In the genomic region with DNA sequence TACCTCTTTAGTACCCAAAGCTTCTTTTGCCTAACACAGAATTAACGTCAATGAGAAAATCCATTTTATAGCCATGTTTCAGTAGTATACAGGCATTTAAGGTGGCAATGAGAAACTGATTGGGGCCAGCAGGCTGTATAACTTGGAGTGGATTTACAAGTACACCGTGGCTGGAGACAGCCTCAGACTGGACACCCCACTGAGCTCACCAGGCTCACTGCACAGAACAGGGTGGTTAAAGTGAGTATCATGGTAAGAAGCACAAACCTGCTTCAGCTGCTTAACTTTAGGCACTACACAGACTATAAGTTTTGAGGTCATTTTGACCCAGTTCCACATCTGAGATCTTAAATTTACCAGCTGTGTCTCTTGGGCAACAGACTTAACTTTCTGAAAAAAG, we compare ENCODE assay signal across 16 cellular contexts.
"Had no signal": no experiment of that assay in that cellular context is flagged by ENCODE, and none has a peak within 500 bp of the region (broad histone marks: within the 10 kb centered on the region; RNA-seq: fewer than 3 reads in every experiment).

No MANE protein-coding gene starts in this region.

- H3K4me1 Mint-ChIP-seq: nephron had no signal

- H3K9me3 Mint-ChIP-seq: activated naive CD4-positive, alpha-beta T cell treated with anti-CD3 and anti-CD28 coated beads, Interleukin-2, amount 10 ng/mL, durations not matched to agents 7 days and 5 days; activated T-helper 2 cell treated with anti-CD3 and anti-CD28 coated beads, Interferon-gamma antibody, Interleukin-2, Interleukin-4, amounts not matched to agents 10 μg/mL and 5 μg/mL and 100 μg/mL, durations not matched to agents 14 hours and 24 hours and 36 hours; nephron; T-helper 2 cell treated with Interferon-gamma antibody and Interleukin-4, amounts not matched to agents 5 μg/mL and 100 μg/mL, for 36 hours had no signal

- DNase-seq: activated CD4-positive, CD25-positive, alpha-beta regulatory T cell; activated naive CD4-positive, alpha-beta T cell treated with anti-CD3 and anti-CD28 coated beads, Interleukin-2, amount 10 ng/mL, durations not matched to agents 7 days and 5 days; effector CD4-positive, alpha-beta T cell; esophagus squamous epithelium; hippocampal formation; kidney; stimulated activated CD4-positive, alpha-beta T cell treated with anti-CD3 and anti-CD28 coated beads, Interleukin-15, amount 100 ng/mL, for 24 hours; stimulated activated CD4-positive, alpha-beta T cell treated with anti-CD3 and anti-CD28 coated beads, Interleukin-4, amount 100 ng/mL, for 24 hours; stimulated activated naive CD4-positive, alpha-beta T cell treated with Interleukin-2 at 50 U/mL for 16 hours; SW 1271; upper lobe of left lung had no signal

- H3K4me3 Mint-ChIP-seq: activated naive CD4-positive, alpha-beta T cell treated with anti-CD3 and anti-CD28 coated beads, Interleukin-2, amount 10 ng/mL, durations not matched to agents 7 days and 5 days; nephron; T-helper 2 cell treated with Interferon-gamma antibody and Interleukin-4, amounts not matched to agents 5 μg/mL and 100 μg/mL, for 36 hours had no signal

- H3K27ac ChIP-seq: coronary artery, esophagus squamous epithelium, suprapubic skin, upper lobe of left lung had no signal

- H3K27me3 Mint-ChIP-seq: activated naive CD4-positive, alpha-beta T cell treated with anti-CD3 and anti-CD28 coated beads, Interleukin-2, amount 10 ng/mL, durations not matched to agents 7 days and 5 days had no signal

- H3K9me3 ChIP-seq: esophagus squamous epithelium, suprapubic skin, upper lobe of left lung had no signal

- H3K27ac Mint-ChIP-seq: activated T-helper 2 cell treated with anti-CD3 and anti-CD28 coated beads, Interferon-gamma antibody, Interleukin-2, Interleukin-4, amounts not matched to agents 10 μg/mL and 5 μg/mL and 100 μg/mL, durations not matched to agents 14 hours and 24 hours and 36 hours; nephron; T-helper 2 cell treated with Interferon-gamma antibody and Interleukin-4, amounts not matched to agents 5 μg/mL and 100 μg/mL, for 36 hours had no signal

- H3K27me3 ChIP-seq: esophagus squamous epithelium, suprapubic skin, upper lobe of left lung had no signal

- H3K4me3 ChIP-seq: coronary artery, esophagus squamous epithelium, suprapubic skin, upper lobe of left lung had no signal
